ENCODE assay signal across 9 cellular contexts in the genomic region with DNA sequence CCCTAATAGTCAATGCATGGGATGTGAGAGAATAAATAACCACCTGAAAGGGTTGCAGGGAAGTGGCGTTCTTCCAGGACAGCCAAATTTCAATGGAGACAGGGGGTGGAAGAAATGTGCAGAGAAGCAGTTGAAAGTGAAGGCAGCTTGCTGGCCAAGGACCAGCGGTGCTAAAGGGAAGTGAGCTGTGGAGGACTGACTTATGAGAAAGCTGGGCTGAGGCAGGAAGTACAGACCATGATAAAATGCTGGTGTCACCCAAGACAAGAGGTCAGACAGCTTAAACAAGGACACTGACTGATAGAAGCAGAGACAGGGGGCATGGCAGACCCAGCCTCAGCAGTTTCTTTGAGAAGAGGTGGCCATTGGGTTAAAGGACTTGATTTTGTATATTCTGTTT.
A peak's percentile ranks its signal among the peaks of the same experiment; 100 is the strongest.
DNase-seq lines count a peak whose midpoint lies in the region; ATAC-seq and TF ChIP-seq lines count a peak whose summit lies in the region.
"Had no signal": no experiment of that assay in that cellular context is flagged by ENCODE, and none has a peak within 500 bp of the region (broad histone marks: within the 10 kb centered on the region; RNA-seq: fewer than 3 reads in every experiment).

No MANE protein-coding gene starts in this region.

- no peak overlapping the region for H3K4me3 Mint-ChIP-seq in stimulated activated effector memory CD8-positive, alpha-beta T cell treated with anti-CD3 and anti-CD28 coated beads, Interleukin-12 subunit alpha, Interleukin-12 subunit beta, amount 100 ng/mL, for 72 hours

- H3K9me3 ChIP-seq in adrenal gland (replicated peaks in 1 of 3): no peaks in the 10 kb centered on the region

- ATAC-seq in HG03196 (IDR thresholded peaks at IDR 0.05; ENCODE audit: unreplicated experiment): peak; percentile 66
- peak; percentile 64 for ATAC-seq in stimulated activated effector memory CD8-positive, alpha-beta T cell treated with anti-CD3 and anti-CD28 coated beads, Interleukin-12 subunit alpha, Interleukin-12 subunit beta, amount 100 ng/mL, for 72 hours

- H3K4me1 Mint-ChIP-seq in stimulated activated effector memory CD8-positive, alpha-beta T cell treated with anti-CD3 and anti-CD28 coated beads, Interleukin-12 subunit alpha, Interleukin-12 subunit beta, amount 100 ng/mL, for 72 hours: peaks cover 15% of the 10 kb centered on the region

- H3K9me3 Mint-ChIP-seq in stimulated activated effector memory CD8-positive, alpha-beta T cell treated with anti-CD3 and anti-CD28 coated beads, Interleukin-12 subunit alpha, Interleukin-12 subunit beta, amount 100 ng/mL, for 72 hours: no peaks in the 10 kb centered on the region

- peak overlapping the region; percentile 38 for H3K27ac Mint-ChIP-seq in stimulated activated effector memory CD8-positive, alpha-beta T cell treated with anti-CD3 and anti-CD28 coated beads, Interleukin-12 subunit alpha, Interleukin-12 subunit beta, amount 100 ng/mL, for 72 hours

- peak overlapping the region in 1 of 5 donors; percentile 11 for H3K27ac ChIP-seq in adrenal gland
- H3K27ac ChIP-seq: 22Rv1 had no signal

- peaks cover 0 to 5% of the 10 kb centered on the region in 2 donors for H3K4me1 ChIP-seq in adrenal gland (replicated peaks in 1 of 2)

- DNase-seq in NCI-H146 (lab: John Stamatoyannopoulos, UW): peak; percentile 13
- DNase-seq in NCI-H146 treated with DMSO at 0.1 percent for 48 hours (lab: John Stamatoyannopoulos, UW; ENCODE audit: unreplicated experiment): no peak
- peak in 6 of 7 donors; percentile 33 to 68 (median 45) for DNase-seq in adrenal gland
- no peak for DNase-seq in stimulated activated effector memory CD8-positive, alpha-beta T cell treated with anti-CD3 and anti-CD28 coated beads, Interleukin-12 subunit alpha, Interleukin-12 subunit beta, amount 100 ng/mL, for 72 hours (ENCODE audit: low spot score in 2 of 2)
- DNase-seq in NCI-H82 treated with DMSO at 0.1 percent for 48 hours (lab: John Stamatoyannopoulos, UW; ENCODE audit: unreplicated experiment): no peak
- no peak for DNase-seq in lower leg skin (ENCODE audit: low spot score in 2 of 2)
- DNase-seq in NCI-H2081 (lab: John Stamatoyannopoulos, UW): no peak

- H3K4me3 ChIP-seq in adrenal gland (no peak overlapping the region), lower leg skin (ENCODE audit: low read depth, poor library complexity, severe bottlenecking) (no peak overlapping the region)

- TF ChIP-seq CTCF in adrenal gland (IDR thresholded peaks at IDR 0.05) (no peak), lower leg skin (IDR thresholded peaks at IDR 0.05) (no peak)

- H3K36me3 ChIP-seq in adrenal gland (replicated peaks in 1 of 2): no peaks in the 10 kb centered on the region

- WGBS in adrenal gland, 4 donors: 40 to 58% (median 53%) methylated on average over 2 of the region's 2 CpGs
- WGBS in lower leg skin, 2 donors: 54 to 70% methylated on average over 2 of the region's 2 CpGs

- H3K27me3 ChIP-seq in adrenal gland: no peaks in the 10 kb centered on the region

- H3K36me3 Mint-ChIP-seq in stimulated activated effector memory CD8-positive, alpha-beta T cell treated with anti-CD3 and anti-CD28 coated beads, Interleukin-12 subunit alpha, Interleukin-12 subunit beta, amount 100 ng/mL, for 72 hours: no peaks in the 10 kb centered on the region

- intact Hi-C loops in adrenal gland (cut with DNase I): no loop called here
- intact Hi-C loops in lower leg skin (cut with DNase I; ENCODE audit: low total_unique reads): no loop called here

- TF ChIP-seq POLR2A in adrenal gland (IDR thresholded peaks at IDR 0.05) (no peak), lower leg skin (IDR thresholded peaks at IDR 0.05) (no peak)

Comparison
In these comparisons a context has a peak if more than half of its experiments do, and no peak if none do; other contexts are left out.
1. DNase-seq: peak in NCI-H146 (single experiment) and adrenal gland (6 of 7); none in NCI-H146 treated with DMSO at 0.1 percent for 48 hours (single experiment), stimulated activated effector memory CD8-positive, alpha-beta T cell treated with anti-CD3 and anti-CD28 coated beads, Interleukin-12 subunit alpha, Interleukin-12 subunit beta, amount 100 ng/mL, for 72 hours (0 of 2), NCI-H82 treated with DMSO at 0.1 percent for 48 hours (single experiment), lower leg skin (0 of 2) and NCI-H2081 (0 of 2).